11 cellular contexts compared by ENCODE assay signal in the genomic region with DNA sequence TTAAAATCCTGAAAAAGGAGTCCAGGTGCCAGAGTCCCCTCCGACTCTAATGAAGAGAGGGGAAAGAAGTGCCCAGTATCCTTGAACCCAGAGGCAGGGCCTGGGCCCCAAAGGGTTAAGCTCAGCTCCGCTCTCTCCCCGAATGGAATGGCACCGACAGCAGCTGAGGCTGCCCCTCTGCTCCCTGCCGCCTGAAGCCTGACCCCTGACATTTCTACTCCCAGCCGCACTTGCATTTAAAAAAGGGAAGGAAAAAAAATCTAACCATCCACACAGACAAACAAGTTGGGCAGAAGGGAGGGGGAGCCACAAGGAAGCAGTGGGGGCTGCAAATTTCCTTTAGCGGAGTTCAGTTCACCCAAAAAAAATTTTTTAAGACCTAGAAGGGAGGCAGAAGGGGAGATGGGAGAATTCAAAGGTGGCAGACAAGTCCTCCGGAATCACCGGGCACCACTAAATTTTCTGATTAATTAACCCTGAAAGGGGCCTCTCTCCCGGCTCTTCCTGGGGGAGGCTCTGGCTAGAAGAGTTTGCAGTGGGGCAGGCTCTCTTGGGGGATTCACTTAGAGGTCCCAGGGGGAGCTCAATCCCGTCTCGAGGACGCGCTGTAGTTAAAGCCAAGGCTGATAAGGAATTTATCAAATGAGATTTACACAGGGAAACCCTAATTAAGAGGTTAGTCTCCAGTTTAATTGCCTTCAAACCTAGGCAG. TPM values are rescaled to one million over a fixed set of nuclear protein-coding genes. Genes with fewer than 3 reads are reported as not detected.
DNase-seq lines count a peak whose midpoint lies in the region; ATAC-seq and TF ChIP-seq lines count a peak whose summit lies in the region.
"Had no signal": no experiment of that assay in that cellular context is flagged by ENCODE, and none has a peak within 500 bp of the region (broad histone marks: within the 10 kb centered on the region; RNA-seq: fewer than 3 reads in every experiment).

No MANE protein-coding gene starts in this region.

- H2BK5ac ChIP-seq in mesendoderm (ENCODE audit: low read length), result no peak overlapping the region

- TF ChIP-seq CTCF in ascending aorta (IDR thresholded peaks at IDR 0.05), result no peak

- H3K36me3 ChIP-seq in HUES6 (ENCODE audit: control insufficient read depth, insufficient read depth, low read length) (no peaks in the 10 kb centered on the region), ascending aorta (no peaks in the 10 kb centered on the region), mesendoderm (ENCODE audit: control insufficient read depth, insufficient read depth, low read length) (no peaks in the 10 kb centered on the region), subcutaneous abdominal adipose tissue (ENCODE audit: control insufficient read depth in 5 of 5, insufficient read depth in 5 of 5, low read length in 5 of 5) (no peaks in the 10 kb centered on the region)
- H3K36me3 ChIP-seq: colonic mucosa had no signal

- H2AK5ac ChIP-seq in mesendoderm (ENCODE audit: low read length), result peak overlapping the region; percentile 88

- no CpG with 5 or more reads among the region's 14 CpGs for WGBS in mesendoderm (ENCODE audit: extremely low coverage, insufficient coverage, low lambda C conversion rate)

- H3K4me1 Mint-ChIP-seq in effector memory CD8-positive, alpha-beta T cell (ENCODE audit: low read depth in 2 of 2), result no peaks in the 10 kb centered on the region

- H3K27me3 Mint-ChIP-seq in effector memory CD8-positive, alpha-beta T cell, result peaks cover 24 to 63% of the 10 kb centered on the region in 2 donors

- peak overlapping the region; percentile 15 for H2BK120ac ChIP-seq in mesendoderm (ENCODE audit: low read depth, low read length)

- peak overlapping the region; percentile 23 for H3K4ac ChIP-seq in mesendoderm (ENCODE audit: low read depth, low read length)

- H4K5ac ChIP-seq in mesendoderm (ENCODE audit: low read length), result no peak overlapping the region

- no peak overlapping the region for H3K4me3 Mint-ChIP-seq in effector memory CD8-positive, alpha-beta T cell
- H3K4me3 Mint-ChIP-seq: stimulated activated naive CD8-positive, alpha-beta T cell treated with anti-CD3 and anti-CD28 coated beads, Interleukin-15, Interleukin-2, amounts not matched to agents 100 ng/mL and 50 ng/mL, for 24 hours had no signal

- H3K23ac ChIP-seq in mesendoderm (ENCODE audit: low read length), result no peak overlapping the region

- H3K36me3 Mint-ChIP-seq in effector memory CD8-positive, alpha-beta T cell (ENCODE audit: insufficient read depth), result no peaks in the 10 kb centered on the region

- no peak overlapping the region for H4K8ac ChIP-seq in mesendoderm (ENCODE audit: low read depth, low read length)

- H3K9ac ChIP-seq in HUES6 (ENCODE audit: low read length), result no peak overlapping the region
- peak overlapping the region; percentile 35 for H3K9ac ChIP-seq in mesendoderm (ENCODE audit: low read length)
- H3K9ac ChIP-seq in subcutaneous abdominal adipose tissue (ENCODE audit: low read length in 5 of 5), result peak overlapping the region in 2 of 5 donors; percentile 63 to 68

- ATAC-seq in effector memory CD8-positive, alpha-beta T cell (replicated peaks), result no peak
- no peak for ATAC-seq in HG03045 (IDR thresholded peaks at IDR 0.05; ENCODE audit: unreplicated experiment)
- ATAC-seq: left colon had no signal

- no peak overlapping the region for H3K27ac Mint-ChIP-seq in effector memory CD8-positive, alpha-beta T cell
- H3K27ac Mint-ChIP-seq: stimulated activated naive CD8-positive, alpha-beta T cell treated with anti-CD3 and anti-CD28 coated beads, Interleukin-15, Interleukin-2, amounts not matched to agents 100 ng/mL and 50 ng/mL, for 24 hours had no signal

- H3K4me3 ChIP-seq in HUES6 (ENCODE audit: low read depth, low read length) (0 out of 2 replicates have a peak overlapping the region, but pooled peaks have one; percentile 27), ascending aorta (peak overlapping the region; percentile 35 to 51), mesendoderm (ENCODE audit: low read length) (no peak overlapping the region), subcutaneous abdominal adipose tissue (ENCODE audit: low read depth in 1 of 5, low read length in 5 of 5) (no peak overlapping the region)
- H3K4me3 ChIP-seq: colonic mucosa had no signal

- no peaks in the 10 kb centered on the region for H3K79me1 ChIP-seq in mesendoderm (ENCODE audit: low read length)

- H3K9me3 Mint-ChIP-seq in effector memory CD8-positive, alpha-beta T cell, result no peaks in the 10 kb centered on the region
- H3K9me3 Mint-ChIP-seq: stimulated activated naive CD8-positive, alpha-beta T cell treated with anti-CD3 and anti-CD28 coated beads, Interleukin-15, Interleukin-2, amounts not matched to agents 100 ng/mL and 50 ng/mL, for 24 hours had no signal

- no peak overlapping the region for H2BK15ac ChIP-seq in mesendoderm (replicated peaks; ENCODE audit: low read depth)

- H3K18ac ChIP-seq in mesendoderm (ENCODE audit: low read length), result peak overlapping the region; percentile 43

- intact Hi-C loops in ascending aorta (cut with DNase I), result loop anchor here (2.0 kb wide), 1 partner anchor 23 kb away; no protein-coding TSS in a partner anchor

- H3K79me2 ChIP-seq in mesendoderm (ENCODE audit: control insufficient read depth, insufficient read depth, low read length), result no peaks in the 10 kb centered on the region

- H3K56ac ChIP-seq in mesendoderm (ENCODE audit: low read length), result peak overlapping the region; percentile 73

- H3K27ac ChIP-seq in HUES6 (ENCODE audit: low read depth, low read length) (peak overlapping the region; percentile 45; the same call in 1 of the 2 replicates), ascending aorta (peak overlapping the region; percentile 92 to 96), mesendoderm (ENCODE audit: low read depth, low read length) (no peak overlapping the region), subcutaneous abdominal adipose tissue (ENCODE audit: low read depth, low read length) (peak overlapping the region; percentile 84)
- H3K27ac ChIP-seq: colonic mucosa had no signal

- H3K27me3 ChIP-seq in HUES6 (ENCODE audit: control insufficient read depth, insufficient read depth, low read length) (no peaks in the 10 kb centered on the region), ascending aorta (no peaks in the 10 kb centered on the region), mesendoderm (ENCODE audit: insufficient read depth, low read length, poor library complexity) (no peaks in the 10 kb centered on the region), subcutaneous abdominal adipose tissue (ENCODE audit: control insufficient read depth in 5 of 5, insufficient read depth in 4 of 5, low read length in 5 of 5) (peaks cover 0 to 4% (median 0%) of the 10 kb centered on the region in 5 donors)
- H3K27me3 ChIP-seq: colonic mucosa had no signal

- DNase-seq in ascending aorta (ENCODE audit: low spot score in 2 of 2) (no peak), mesendoderm (no peak), cerebellar nuclear complex (lab: John Stamatoyannopoulos, UW) (no peak)
- DNase-seq in effector memory CD8-positive, alpha-beta T cell, result no peak
- DNase-seq: colonic mucosa, left colon, NCI-H2081 had no signal

- H3K9me3 ChIP-seq in HUES6 (ENCODE audit: control insufficient read depth, insufficient read depth, low read depth, low read length) (peaks cover 5% of the 10 kb centered on the region), ascending aorta (no peaks in the 10 kb centered on the region), subcutaneous abdominal adipose tissue (ENCODE audit: control insufficient read depth in 5 of 5, low read length in 5 of 5) (peaks cover 0 to 6% (median 0%) of the 10 kb centered on the region in 5 donors)
- H3K9me3 ChIP-seq: colonic mucosa had no signal

- H3K4me1 ChIP-seq in HUES6 (ENCODE audit: control insufficient read depth, insufficient read depth, low read length) (peaks cover 50% of the 10 kb centered on the region), ascending aorta (peaks cover 14 to 47% of the 10 kb centered on the region in 2 donors), mesendoderm (ENCODE audit: control insufficient read depth, low read depth, low read length) (peaks cover 17% of the 10 kb centered on the region), subcutaneous abdominal adipose tissue (ENCODE audit: control insufficient read depth in 5 of 5, insufficient read depth in 5 of 5, low read length in 5 of 5) (peaks cover 0 to 51% (median 35%) of the 10 kb centered on the region in 5 donors)
- H3K4me1 ChIP-seq: colonic mucosa had no signal

- no peak overlapping the region for H3K4me2 ChIP-seq in mesendoderm (ENCODE audit: low read length)

RNA-seq across cellular contexts. Expression of gene MN1, which starts 25.7 kb away (rescaled TPM):
- 23.0 TPM for total RNA-seq in ascending aorta
- 1.3 TPM for polyA plus RNA-seq in mesendoderm (2013, experiment 1 of 2)
- polyA plus RNA-seq in mesendoderm (2013, experiment 2 of 2), result 1.4 TPM

Comparison
In these comparisons a context has a peak if more than half of its experiments do, and no peak if none do; other contexts are left out.
1. H3K4me3 ChIP-seq: peak in HUES6 (single experiment) and ascending aorta (2 of 2); none in mesendoderm (single experiment) and subcutaneous abdominal adipose tissue (0 of 5).